ENCODE assay signal across 8 cellular contexts in the genomic region with DNA sequence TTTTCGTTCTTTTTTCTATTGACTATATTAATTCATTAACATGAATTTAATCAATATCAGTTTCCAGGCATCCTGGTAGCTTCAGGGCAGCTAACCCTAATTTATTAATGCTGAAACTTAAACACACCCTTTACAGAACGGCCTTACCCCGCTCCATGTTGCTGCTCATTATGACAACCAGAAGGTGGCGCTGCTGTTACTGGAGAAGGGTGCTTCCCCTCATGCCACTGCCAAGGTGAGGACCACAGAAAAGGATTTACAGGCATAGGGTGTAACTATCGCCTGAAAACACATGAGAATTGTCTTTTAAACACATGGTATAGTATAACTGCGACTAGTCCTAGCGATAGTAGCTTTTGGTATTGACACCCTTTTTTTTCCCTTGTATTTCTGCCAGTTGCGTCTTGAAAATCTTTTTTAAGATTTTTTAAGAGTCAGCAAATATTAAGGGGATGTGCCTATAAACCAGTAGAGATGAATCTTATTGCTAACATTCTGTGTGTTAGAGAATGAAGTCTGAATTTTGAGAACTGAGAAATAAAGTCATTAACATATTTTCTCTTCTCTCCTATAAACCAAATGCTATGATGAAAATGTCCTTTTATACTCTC.
DNase-seq lines count a peak whose midpoint lies in the region; ATAC-seq lines count a peak whose summit lies in the region.

No MANE protein-coding gene starts in this region.

- DNase-seq in G401 (ENCODE audit: low spot score): peak; percentile 71
- DNase-seq in HT1080 (ENCODE audit: low read depth): peak; percentile 63
- DNase-seq in RKO (ENCODE audit: low spot score): peak; percentile 50
- DNase-seq in activated T-helper 2 cell treated with anti-CD3 and anti-CD28 coated beads, Interferon-gamma antibody, Interleukin-2, Interleukin-4, amounts not matched to agents 10 μg/mL and 5 μg/mL and 100 μg/mL, durations not matched to agents 14 hours and 24 hours and 36 hours (ENCODE audit: low spot score): peak; percentile 39
- DNase-seq in head of caudate nucleus: peak; percentile 31 to 92 (median 74)
- DNase-seq in pulmonary artery endothelial cell (ENCODE audit: low read depth, low spot score): peak; percentile 35
- no peak for DNase-seq in OCI-M2 (lab: John Stamatoyannopoulos, UW; ENCODE audit: unreplicated experiment)

- in situ Hi-C loops in G401 (cut with HindIII; ENCODE audit: low sequenced_read_pairs): no loop called here

- no peaks in the 10 kb centered on the region for H3K4me1 Mint-ChIP-seq in activated T-helper 2 cell treated with anti-CD3 and anti-CD28 coated beads, Interferon-gamma antibody, Interleukin-2, Interleukin-4, amounts not matched to agents 10 μg/mL and 5 μg/mL and 100 μg/mL, durations not matched to agents 14 hours and 24 hours and 36 hours (ENCODE audit: low read depth)

- peaks cover 16% of the 10 kb centered on the region for H3K27me3 Mint-ChIP-seq in activated T-helper 2 cell treated with anti-CD3 and anti-CD28 coated beads, Interferon-gamma antibody, Interleukin-2, Interleukin-4, amounts not matched to agents 10 μg/mL and 5 μg/mL and 100 μg/mL, durations not matched to agents 14 hours and 24 hours and 36 hours (ENCODE audit: low read depth)

- no peak overlapping the region for H3K4me3 Mint-ChIP-seq in activated T-helper 2 cell treated with anti-CD3 and anti-CD28 coated beads, Interferon-gamma antibody, Interleukin-2, Interleukin-4, amounts not matched to agents 10 μg/mL and 5 μg/mL and 100 μg/mL, durations not matched to agents 14 hours and 24 hours and 36 hours (ENCODE audit: low read depth)

- peak; percentile 99 for ATAC-seq in GM21529 (IDR thresholded peaks at IDR 0.05; ENCODE audit: unreplicated experiment)

- H3K27ac Mint-ChIP-seq in activated T-helper 2 cell treated with anti-CD3 and anti-CD28 coated beads, Interferon-gamma antibody, Interleukin-2, Interleukin-4, amounts not matched to agents 10 μg/mL and 5 μg/mL and 100 μg/mL, durations not matched to agents 14 hours and 24 hours and 36 hours: no peak overlapping the region

- intact Hi-C loops in activated T-helper 2 cell treated with anti-CD3 and anti-CD28 coated beads, Interferon-gamma antibody, Interleukin-2, Interleukin-4, amounts not matched to agents 10 μg/mL and 5 μg/mL and 100 μg/mL, durations not matched to agents 14 hours and 24 hours and 36 hours (cut with micrococcal nuclease): loop anchor here (1.0 to 5.0 kb wide), 4 partner anchors 50 to 792 kb away; no protein-coding TSS in a partner anchor
- intact Hi-C loops in head of caudate nucleus (cut with DNase I): no loop called here

- H3K9me3 Mint-ChIP-seq in activated T-helper 2 cell treated with anti-CD3 and anti-CD28 coated beads, Interferon-gamma antibody, Interleukin-2, Interleukin-4, amounts not matched to agents 10 μg/mL and 5 μg/mL and 100 μg/mL, durations not matched to agents 14 hours and 24 hours and 36 hours: no peaks in the 10 kb centered on the region

- no peaks in the 10 kb centered on the region for H3K36me3 Mint-ChIP-seq in activated T-helper 2 cell treated with anti-CD3 and anti-CD28 coated beads, Interferon-gamma antibody, Interleukin-2, Interleukin-4, amounts not matched to agents 10 μg/mL and 5 μg/mL and 100 μg/mL, durations not matched to agents 14 hours and 24 hours and 36 hours (ENCODE audit: low read depth)
